In the genomic region with DNA sequence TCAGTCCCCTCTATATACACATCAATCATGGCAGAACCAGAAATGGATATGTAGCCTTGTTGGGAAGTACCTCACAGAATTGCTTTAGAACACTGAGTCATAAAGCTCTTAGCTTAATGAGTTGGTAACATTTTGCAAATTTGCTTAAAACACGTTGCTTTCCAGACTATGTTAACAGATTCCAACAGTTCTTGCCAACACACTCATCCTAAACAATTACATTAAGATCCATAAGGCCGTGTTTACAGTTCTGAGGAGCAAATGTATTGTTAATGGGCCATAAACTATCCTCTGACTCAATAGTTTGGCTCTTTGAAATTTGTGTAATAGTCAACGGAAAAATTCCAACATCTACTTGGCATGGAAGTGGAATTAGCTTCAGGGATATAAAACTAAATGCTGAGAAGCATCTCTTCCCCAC, we compare ENCODE assay signal across 14 cellular contexts.
DNase-seq lines count a peak whose midpoint lies in the region; ATAC-seq and TF ChIP-seq lines count a peak whose summit lies in the region.
"Had no signal": no experiment of that assay in that cellular context is flagged by ENCODE, and none has a peak within 500 bp of the region (broad histone marks: within the 10 kb centered on the region; RNA-seq: fewer than 3 reads in every experiment).

No MANE protein-coding gene starts in this region.

- POLR2A ChIA-PET in SK-N-SH (lab: Yijun Ruan, JAX) = no interaction called here
- POLR2A ChIA-PET in RWPE1 (lab: Yijun Ruan, JAX; ENCODE audit: low non-redundant PET) = no interaction called here

- no peak overlapping the region for H3K9ac ChIP-seq in SK-N-SH
- H3K9ac ChIP-seq: KMS-11 had no signal

- no peak overlapping the region for H3K4me2 ChIP-seq in SK-N-SH
- H3K4me2 ChIP-seq: KMS-11 had no signal

- H3K27ac ChIP-seq in SK-N-SH (ENCODE audit: low read depth in 2 of 2, low read length in 1 of 2) (no peak overlapping the region), RWPE1 (no peak overlapping the region), foreskin keratinocyte (no peak overlapping the region), thyroid gland (no peak overlapping the region)
- H3K27ac ChIP-seq: KMS-11 had no signal

- no peaks in the 10 kb centered on the region for H3K4me1 ChIP-seq in SK-N-SH (ENCODE audit: control insufficient read depth in 1 of 2, insufficient read depth in 2 of 2, low read depth in 1 of 2, low read length in 1 of 2)
- H3K4me1 ChIP-seq in foreskin keratinocyte = no peaks in the 10 kb centered on the region
- no peaks in the 10 kb centered on the region for H3K4me1 ChIP-seq in thyroid gland

- H3K4me3 ChIP-seq in SK-N-SH (ENCODE audit: low read depth in 2 of 2, low read length in 1 of 2) = no peak overlapping the region
- no peak overlapping the region for H3K4me3 ChIP-seq in thyroid gland (replicated peaks in 1 of 3)

- TF ChIP-seq RAD21 in SK-N-SH (IDR thresholded peaks at IDR 0.05; ENCODE audit: low read length) = no peak

- 0% methylated on average over 3 of the region's 3 CpGs for WGBS in SK-N-SH (ENCODE audit: low lambda C conversion rate)
- 44 to 48% methylated on average over 3 of the region's 3 CpGs for WGBS in thyroid gland, 2 donors

- intact Hi-C loops in thyroid gland (cut with DNase I) = no loop called here

- H3K27me3 ChIP-seq in SK-N-SH (ENCODE audit: insufficient read depth) = no peaks in the 10 kb centered on the region
- H3K27me3 ChIP-seq in foreskin keratinocyte = no peaks in the 10 kb centered on the region
- no peaks in the 10 kb centered on the region for H3K27me3 ChIP-seq in thyroid gland

- H3K36me3 ChIP-seq in SK-N-SH (replicated peaks in 1 of 2; ENCODE audit: control insufficient read depth in 1 of 2, insufficient read depth in 2 of 2, low read length in 1 of 2) (no peaks in the 10 kb centered on the region), thyroid gland (no peaks in the 10 kb centered on the region)

- no peaks in the 10 kb centered on the region for H4K20me1 ChIP-seq in SK-N-SH (ENCODE audit: insufficient read depth)

- H3K79me2 ChIP-seq in SK-N-SH (ENCODE audit: insufficient read depth) = no peaks in the 10 kb centered on the region

- H3K9me3 ChIP-seq in SK-N-SH (no peaks in the 10 kb centered on the region), thyroid gland (no peaks in the 10 kb centered on the region)

- no peak for TF ChIP-seq POLR2A in thyroid gland (IDR thresholded peaks at IDR 0.05)

- no peak for DNase-seq in SK-N-SH
- DNase-seq in RWPE1 (ENCODE audit: low spot score) = peak; percentile 86
- peak; percentile 30 to 62 for DNase-seq in foreskin keratinocyte
- DNase-seq in HUDEP-2 (lab: John Stamatoyannopoulos, UW; ENCODE audit: unreplicated experiment in 76 of 76) = no peak
- no peak for DNase-seq in thyroid gland
- DNase-seq: activated CD8-positive, alpha-beta T cell treated with anti-CD3 and anti-CD28 coated beads for 36 hours; DMS79; nucleus accumbens; SHP77 treated with DMSO at 0.1 percent for 48 hours; substantia nigra had no signal

- no peaks in the 10 kb centered on the region for H3F3A ChIP-seq in SK-N-SH (replicated peaks; ENCODE audit: insufficient read depth)

- no peak for TF ChIP-seq EP300 in SK-N-SH (IDR thresholded peaks at IDR 0.05; ENCODE audit: borderline replicate concordance in 1 of 2, low read depth in 1 of 2, low read length in 1 of 2)

- no peak for ATAC-seq in SK-N-SH treated with all-trans-retinoic acid at 6 μM for 48 hours
- ATAC-seq in foreskin keratinocyte = no peak
- no peak for ATAC-seq in HG03280 (IDR thresholded peaks at IDR 0.05; ENCODE audit: unreplicated experiment)
- ATAC-seq in HG03342 (IDR thresholded peaks at IDR 0.05; ENCODE audit: unreplicated experiment) = no peak
- ATAC-seq: activated CD8-positive, alpha-beta T cell treated with anti-CD3 and anti-CD28 coated beads for 36 hours had no signal

- no peak overlapping the region for H2AFZ ChIP-seq in SK-N-SH (ENCODE audit: low read depth)

- TF ChIP-seq CTCF in SK-N-SH (IDR thresholded peaks at IDR 0.05) (no peak), RWPE1 (conservative IDR thresholded peaks at IDR 0.05; ENCODE audit: low read depth) (no peak), foreskin keratinocyte (conservative IDR thresholded peaks at IDR 0.05) (no peak), thyroid gland (IDR thresholded peaks at IDR 0.05) (no peak)

- CTCF ChIA-PET in SK-N-SH (lab: Yijun Ruan, JAX) = interaction anchor here (0.7 kb wide), 1 partner anchor 102 kb away, joined by 3 read pairs; no protein-coding TSS in a partner anchor
- CTCF ChIA-PET in RWPE1 (lab: Yijun Ruan, JAX) = interaction anchor here (0.6 to 1.0 kb wide), 2 partner anchors 29 to 247 kb away, joined by 3 to 4 read pairs; no protein-coding TSS in a partner anchor

- no peaks in the 10 kb centered on the region for H3K9me2 ChIP-seq in SK-N-SH

TF ChIP-seq in SK-N-SH treated with all-trans-retinoic acid at 6 μM for 48 hours, 23 proteins besides CTCF, POLR2A, EP300 and RAD21:
- TF ChIP-seq ISL1 (CRISPR knock-in tag; IDR thresholded peaks at IDR 0.05) (peak; percentile 93), ZNF565 (CRISPR knock-in tag; conservative IDR thresholded peaks at IDR 0.05; ENCODE audit: low read depth) (no peak)
TF ChIP-seq in SK-N-SH treated with all-trans-retinoic acid at 6 μM for 48 hours: peak in this region for 1.

TF ChIP-seq in SK-N-SH, 30 proteins besides CTCF, POLR2A, EP300 and RAD21:
- no peak for TF ChIP-seq MEF2A (IDR thresholded peaks at IDR 0.05; ENCODE audit: borderline replicate concordance, low read depth)
- no peak for TF ChIP-seq TEAD4 (IDR thresholded peaks at IDR 0.05; ENCODE audit: borderline replicate concordance, insufficient read depth)
- no peak for TF ChIP-seq RXRA (IDR thresholded peaks at IDR 0.05; ENCODE audit: borderline replicate concordance, low read depth)
- no peak for TF ChIP-seq TAF1 (IDR thresholded peaks at IDR 0.05; ENCODE audit: borderline replicate concordance, low read depth, low read length)
- no peak for TF ChIP-seq FOSL2 (IDR thresholded peaks at IDR 0.05; ENCODE audit: borderline replicate concordance, low read depth)
- TF ChIP-seq YY1 (IDR thresholded peaks at IDR 0.05; ENCODE audit: low read depth) = no peak
- TF ChIP-seq MXI1 (IDR thresholded peaks at IDR 0.05; ENCODE audit: low read depth, low read length) = no peak
- TF ChIP-seq, protein P1, sequence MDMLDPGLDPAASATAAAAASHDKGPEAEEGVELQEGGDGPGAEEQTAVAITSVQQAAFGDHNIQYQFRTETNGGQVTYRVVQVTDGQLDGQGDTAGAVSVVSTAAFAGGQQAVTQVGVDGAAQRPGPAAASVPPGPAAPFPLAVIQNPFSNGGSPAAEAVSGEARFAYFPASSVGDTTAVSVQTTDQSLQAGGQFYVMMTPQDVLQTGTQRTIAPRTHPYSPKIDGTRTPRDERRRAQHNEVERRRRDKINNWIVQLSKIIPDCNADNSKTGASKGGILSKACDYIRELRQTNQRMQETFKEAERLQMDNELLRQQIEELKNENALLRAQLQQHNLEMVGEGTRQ (IDR thresholded peaks at IDR 0.05; ENCODE audit: borderline replicate concordance, low read depth, low read length) = no peak
- no peak for TF ChIP-seq RFX5 (IDR thresholded peaks at IDR 0.05; ENCODE audit: low read length)
- no peak for TF ChIP-seq NFIC (IDR thresholded peaks at IDR 0.05; ENCODE audit: borderline replicate concordance)
- TF ChIP-seq JUND (IDR thresholded peaks at IDR 0.05) = no peak

Comparison
In these comparisons a context has a peak if more than half of its experiments do, and no peak if none do; other contexts are left out.
1. DNase-seq: peak in RWPE1 (single experiment) and foreskin keratinocyte (2 of 2); none in SK-N-SH (single experiment), HUDEP-2 (0 of 76) and thyroid gland (0 of 2).